1 cellular context compared by ENCODE assay signal in the genomic region with DNA sequence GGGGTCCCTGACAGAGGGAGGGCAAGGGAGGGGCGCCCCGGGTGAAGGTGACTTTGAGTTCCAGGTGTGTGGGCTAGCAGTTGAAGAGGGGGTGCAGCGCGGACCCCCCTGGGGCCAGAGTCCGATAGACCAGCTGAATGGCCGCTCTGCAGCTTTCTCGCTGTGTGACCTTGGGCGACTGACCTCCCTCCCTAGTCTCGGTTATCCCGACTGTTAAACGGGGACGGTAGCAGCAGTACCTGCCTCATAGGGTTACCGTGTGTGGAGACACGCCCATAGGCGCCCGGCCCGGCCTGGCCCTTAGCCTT.
TF ChIP-seq lines count a peak whose summit lies in the region.

No MANE protein-coding gene starts in this region.

TF ChIP-seq in GM23338, 12 proteins besides CTCF, POLR2A, EP300 and RAD21:
- TF ChIP-seq, protein P1, sequence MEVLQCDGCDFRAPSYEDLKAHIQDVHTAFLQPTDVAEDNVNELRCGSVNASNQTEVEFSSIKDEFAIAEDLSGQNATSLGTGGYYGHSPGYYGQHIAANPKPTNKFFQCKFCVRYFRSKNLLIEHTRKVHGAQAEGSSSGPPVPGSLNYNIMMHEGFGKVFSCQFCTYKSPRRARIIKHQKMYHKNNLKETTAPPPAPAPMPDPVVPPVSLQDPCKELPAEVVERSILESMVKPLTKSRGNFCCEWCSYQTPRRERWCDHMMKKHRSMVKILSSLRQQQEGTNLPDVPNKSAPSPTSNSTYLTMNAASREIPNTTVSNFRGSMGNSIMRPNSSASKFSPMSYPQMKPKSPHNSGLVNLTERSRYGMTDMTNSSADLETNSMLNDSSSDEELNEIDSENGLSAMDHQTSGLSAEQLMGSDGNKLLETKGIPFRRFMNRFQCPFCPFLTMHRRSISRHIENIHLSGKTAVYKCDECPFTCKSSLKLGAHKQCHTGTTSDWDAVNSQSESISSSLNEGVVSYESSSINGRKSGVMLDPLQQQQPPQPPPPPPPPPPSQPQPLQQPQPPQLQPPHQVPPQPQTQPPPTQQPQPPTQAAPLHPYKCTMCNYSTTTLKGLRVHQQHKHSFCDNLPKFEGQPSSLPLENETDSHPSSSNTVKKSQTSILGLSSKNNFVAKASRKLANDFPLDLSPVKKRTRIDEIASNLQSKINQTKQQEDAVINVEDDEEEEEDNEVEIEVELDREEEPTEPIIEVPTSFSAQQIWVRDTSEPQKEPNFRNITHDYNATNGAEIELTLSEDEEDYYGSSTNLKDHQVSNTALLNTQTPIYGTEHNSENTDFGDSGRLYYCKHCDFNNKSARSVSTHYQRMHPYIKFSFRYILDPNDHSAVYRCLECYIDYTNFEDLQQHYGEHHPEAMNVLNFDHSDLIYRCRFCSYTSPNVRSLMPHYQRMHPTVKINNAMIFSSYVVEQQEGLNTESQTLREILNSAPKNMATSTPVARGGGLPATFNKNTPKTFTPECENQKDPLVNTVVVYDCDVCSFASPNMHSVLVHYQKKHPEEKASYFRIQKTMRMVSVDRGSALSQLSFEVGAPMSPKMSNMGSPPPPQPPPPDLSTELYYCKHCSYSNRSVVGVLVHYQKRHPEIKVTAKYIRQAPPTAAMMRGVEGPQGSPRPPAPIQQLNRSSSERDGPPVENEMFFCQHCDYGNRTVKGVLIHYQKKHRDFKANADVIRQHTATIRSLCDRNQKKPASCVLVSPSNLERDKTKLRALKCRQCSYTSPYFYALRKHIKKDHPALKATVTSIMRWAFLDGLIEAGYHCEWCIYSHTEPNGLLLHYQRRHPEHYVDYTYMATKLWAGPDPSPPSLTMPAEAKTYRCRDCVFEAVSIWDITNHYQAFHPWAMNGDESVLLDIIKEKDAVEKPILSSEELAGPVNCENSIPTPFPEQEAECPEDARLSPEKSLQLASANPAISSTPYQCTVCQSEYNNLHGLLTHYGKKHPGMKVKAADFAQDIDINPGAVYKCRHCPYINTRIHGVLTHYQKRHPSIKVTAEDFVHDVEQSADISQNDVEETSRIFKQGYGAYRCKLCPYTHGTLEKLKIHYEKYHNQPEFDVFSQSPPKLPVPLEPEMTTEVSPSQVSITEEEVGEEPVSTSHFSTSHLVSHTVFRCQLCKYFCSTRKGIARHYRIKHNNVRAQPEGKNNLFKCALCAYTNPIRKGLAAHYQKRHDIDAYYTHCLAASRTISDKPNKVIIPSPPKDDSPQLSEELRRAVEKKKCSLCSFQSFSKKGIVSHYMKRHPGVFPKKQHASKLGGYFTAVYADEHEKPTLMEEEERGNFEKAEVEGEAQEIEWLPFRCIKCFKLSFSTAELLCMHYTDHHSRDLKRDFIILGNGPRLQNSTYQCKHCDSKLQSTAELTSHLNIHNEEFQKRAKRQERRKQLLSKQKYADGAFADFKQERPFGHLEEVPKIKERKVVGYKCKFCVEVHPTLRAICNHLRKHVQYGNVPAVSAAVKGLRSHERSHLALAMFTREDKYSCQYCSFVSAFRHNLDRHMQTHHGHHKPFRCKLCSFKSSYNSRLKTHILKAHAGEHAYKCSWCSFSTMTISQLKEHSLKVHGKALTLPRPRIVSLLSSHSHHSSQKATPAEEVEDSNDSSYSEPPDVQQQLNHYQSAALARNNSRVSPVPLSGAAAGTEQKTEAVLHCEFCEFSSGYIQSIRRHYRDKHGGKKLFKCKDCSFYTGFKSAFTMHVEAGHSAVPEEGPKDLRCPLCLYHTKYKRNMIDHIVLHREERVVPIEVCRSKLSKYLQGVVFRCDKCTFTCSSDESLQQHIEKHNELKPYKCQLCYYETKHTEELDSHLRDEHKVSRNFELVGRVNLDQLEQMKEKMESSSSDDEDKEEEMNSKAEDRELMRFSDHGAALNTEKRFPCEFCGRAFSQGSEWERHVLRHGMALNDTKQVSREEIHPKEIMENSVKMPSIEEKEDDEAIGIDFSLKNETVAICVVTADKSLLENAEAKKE (CRISPR knock-in tag; IDR thresholded peaks at IDR 0.05) = no peak
- TF ChIP-seq, protein P2, sequence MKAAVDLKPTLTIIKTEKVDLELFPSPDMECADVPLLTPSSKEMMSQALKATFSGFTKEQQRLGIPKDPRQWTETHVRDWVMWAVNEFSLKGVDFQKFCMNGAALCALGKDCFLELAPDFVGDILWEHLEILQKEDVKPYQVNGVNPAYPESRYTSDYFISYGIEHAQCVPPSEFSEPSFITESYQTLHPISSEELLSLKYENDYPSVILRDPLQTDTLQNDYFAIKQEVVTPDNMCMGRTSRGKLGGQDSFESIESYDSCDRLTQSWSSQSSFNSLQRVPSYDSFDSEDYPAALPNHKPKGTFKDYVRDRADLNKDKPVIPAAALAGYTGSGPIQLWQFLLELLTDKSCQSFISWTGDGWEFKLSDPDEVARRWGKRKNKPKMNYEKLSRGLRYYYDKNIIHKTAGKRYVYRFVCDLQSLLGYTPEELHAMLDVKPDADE (IDR thresholded peaks at IDR 0.05) = no peak
- no peak for TF ChIP-seq JUNB (IDR thresholded peaks at IDR 0.05; ENCODE audit: unreplicated experiment)
- no peak for TF ChIP-seq ZNF331 (CRISPR knock-in tag; IDR thresholded peaks at IDR 0.05; ENCODE audit: low read depth)
- TF ChIP-seq EZH2phosphoT487 (IDR thresholded peaks at IDR 0.05; ENCODE audit: unreplicated experiment) = no peak
- peak; percentile 20 for TF ChIP-seq EZH2 (IDR thresholded peaks at IDR 0.05; ENCODE audit: low read depth, unreplicated experiment)
